ENCODE assay signal across 8 cellular contexts in genomic region chr6:111011360-111012142, GRCh38. TPM values are rescaled to one million over a fixed set of nuclear protein-coding genes. Genes with fewer than 3 reads are reported as not detected.
DNase-seq lines count a peak whose midpoint lies in the region; ATAC-seq and TF ChIP-seq lines count a peak whose summit lies in the region.

No MANE protein-coding gene starts in this region.

- no peak overlapping the region for H4K5ac ChIP-seq in IMR-90 (ENCODE audit: low read depth, low read length)

- no peak overlapping the region for H3K56ac ChIP-seq in IMR-90 (ENCODE audit: extremely low read depth, insufficient read depth, low read length)

- no peak overlapping the region for H4K8ac ChIP-seq in IMR-90 (ENCODE audit: low read depth in 2 of 2, low read length in 2 of 2)

- H2AFZ ChIP-seq in IMR-90 (replicated peaks; ENCODE audit: low read length, poor library complexity) = no peak overlapping the region

- ATAC-seq in IMR-90 (ENCODE audit: low read depth) (peak; percentile 80), HG03521 (IDR thresholded peaks at IDR 0.05; ENCODE audit: unreplicated experiment) (no peak)
- ATAC-seq in naive thymus-derived CD8-positive, alpha-beta T cell = peak; percentile 57 to 72

- no peaks in the 10 kb centered on the region for H3K27me3 Mint-ChIP-seq in naive thymus-derived CD8-positive, alpha-beta T cell

- H3K27me3 ChIP-seq in IMR-90 (ENCODE audit: control insufficient read depth, insufficient read depth, low read length) = no peaks in the 10 kb centered on the region

- no peak overlapping the region for H2BK5ac ChIP-seq in IMR-90 (ENCODE audit: low read depth, low read length, poor library complexity, severe bottlenecking)

- H2BK120ac ChIP-seq in IMR-90 (ENCODE audit: low read depth, low read length) = no peak overlapping the region

- no peak overlapping the region for H4K91ac ChIP-seq in IMR-90 (ENCODE audit: insufficient read depth, low read depth, low read length)

- intact Hi-C loops in IMR-90 (cut with micrococcal nuclease) = loop anchor here (1.0 to 5.0 kb wide), 3 partner anchors 199 to 1031 kb away; a partner anchor contains a TSS

- dilution Hi-C loops in IMR-90 (cut with HindIII; ENCODE audit: low sequenced_read_pairs, unreplicated experiment) = no loop called here

- H2BK15ac ChIP-seq in IMR-90 (ENCODE audit: low read depth, low read length) = no peak overlapping the region

- TF ChIP-seq RAD21 in IMR-90 (IDR thresholded peaks at IDR 0.05; ENCODE audit: low read length) = peak; percentile 73

- WGBS in IMR-90 (ENCODE audit: extremely low coverage in 2 of 2, insufficient read length in 1 of 2), 2 experiments = 60% methylated on average over 1 of the region's 2 CpGs; no CpG with 5 or more reads in 1 of the 2 experiments

- H2BK20ac ChIP-seq in IMR-90 (ENCODE audit: low read depth, low read length) = no peak overlapping the region

- no peaks in the 10 kb centered on the region for H3K9me3 Mint-ChIP-seq in naive thymus-derived CD8-positive, alpha-beta T cell

- H3K36me3 Mint-ChIP-seq in naive thymus-derived CD8-positive, alpha-beta T cell = peaks cover 5 to 84% (median 20%) of the 10 kb centered on the region in 3 donors

- no peak overlapping the region for H3K9ac ChIP-seq in IMR-90 (ENCODE audit: low read depth, low read length)

- H4K20me1 ChIP-seq in IMR-90 (ENCODE audit: insufficient read depth, low read length) = no peaks in the 10 kb centered on the region; the same call in 1 of the 2 replicates

- H3K27ac ChIP-seq in IMR-90 (ENCODE audit: insufficient read depth, low read length) = no peak overlapping the region

- in situ Hi-C loops in IMR-90 (cut with MboI; ENCODE audit: low sequenced_read_pairs) = no loop called here

- H3K4me1 Mint-ChIP-seq in naive thymus-derived CD8-positive, alpha-beta T cell = peaks cover 4 to 9% (median 6%) of the 10 kb centered on the region in 4 donors

- CTCF ChIA-PET in IMR-90 (lab: Yijun Ruan, JAX) = interaction anchor here (0.6 to 1.8 kb wide), 10 partner anchors 11 to 483 kb away, joined by 3 to 10 read pairs (median 4); partner anchors contain the start of gene RPF2

- no peaks in the 10 kb centered on the region; the same call in 1 of the 2 replicates for H3K4me1 ChIP-seq in IMR-90 (ENCODE audit: control insufficient read depth, insufficient read depth, low read length)

- peak; percentile 39 for DNase-seq in SIG-M5 treated with dmso at 0.1 percent for 504 hours (lab: John Stamatoyannopoulos, UW; ENCODE audit: unreplicated experiment)
- DNase-seq in SIG-M5 (lab: John Stamatoyannopoulos, UW) = no peak
- peak; percentile 55 for DNase-seq in IMR-90
- DNase-seq in SHP77 treated with DMSO at 0.1 percent for 48 hours (lab: John Stamatoyannopoulos, UW) = peak; percentile 26
- peak; percentile 39 to 63 for DNase-seq in erythroblast (lab: John Stamatoyannopoulos, UW)
- peak in 5 of 10 donors; percentile 7 to 53 (median 29) for DNase-seq in naive thymus-derived CD8-positive, alpha-beta T cell
- no peak for DNase-seq in activated T-cell treated with anti-CD3 and anti-CD28 coated beads, Interleukin-2, amount 50 U/mL, for 1 hour

- H3K23ac ChIP-seq in IMR-90 (ENCODE audit: low read depth, low read length) = no peak overlapping the region

- no peaks in the 10 kb centered on the region for H3K9me3 ChIP-seq in IMR-90 (ENCODE audit: control insufficient read depth, insufficient read depth, low read length)

- peak overlapping the region in 1 of 10 donors; percentile 11 for H3K27ac Mint-ChIP-seq in naive thymus-derived CD8-positive, alpha-beta T cell

- H2AK5ac ChIP-seq in IMR-90 (ENCODE audit: low read depth, low read length) = no peak overlapping the region

- no peak overlapping the region for H3K14ac ChIP-seq in IMR-90 (replicated peaks; ENCODE audit: low read depth, low read length)

- POLR2A ChIA-PET in IMR-90 (lab: Charles Lee; ENCODE audit: unreplicated experiment) = no interaction called here
- POLR2A ChIA-PET in naive thymus-derived CD8-positive, alpha-beta T cell (lab: Charles Lee) = interaction anchor here (1.1 kb wide), 1 partner anchor 198 kb away, joined by 3 read pairs; no protein-coding TSS in a partner anchor

- H3K4ac ChIP-seq in IMR-90 (ENCODE audit: low read depth, low read length) = no peak overlapping the region

- H3K36me3 ChIP-seq in IMR-90 (ENCODE audit: control insufficient read depth, insufficient read depth, low read length) = peaks cover 24% of the 10 kb centered on the region

- H3K9me1 ChIP-seq in IMR-90 (ENCODE audit: insufficient read depth, low read length) = no peaks in the 10 kb centered on the region; the same call in 1 of the 2 replicates

- no peak overlapping the region for H3K4me3 Mint-ChIP-seq in naive thymus-derived CD8-positive, alpha-beta T cell

- no peak overlapping the region for H2AK9ac ChIP-seq in IMR-90 (replicated peaks; ENCODE audit: low read depth, low read length, poor library complexity)

- TF ChIP-seq CTCF in IMR-90 (conservative IDR thresholded peaks at IDR 0.05; ENCODE audit: low read depth, low read length) = peak; percentile 70

- H3K4me2 ChIP-seq in IMR-90 (ENCODE audit: low read depth, low read length) = no peak overlapping the region

- TF ChIP-seq POLR2A in IMR-90 (IDR thresholded peaks at IDR 0.05; ENCODE audit: low read depth, low read length) (no peak), erythroblast (IDR thresholded peaks at IDR 0.05; ENCODE audit: low read length) (no peak)

- H3K79me1 ChIP-seq in IMR-90 (ENCODE audit: low read depth in 1 of 2, low read length in 2 of 2) = peaks cover 6 to 9% of the 10 kb centered on the region in 2 experiments; a peak in 3 of 4 replicates

- no TSS peak for BruUV-seq in IMR-90 (replicated peaks; lab: Mats Ljungman, UMichigan)

- H3K4me3 ChIP-seq in IMR-90 (ENCODE audit: insufficient read depth, low read depth, low read length) = no peak overlapping the region

- H3K18ac ChIP-seq in IMR-90 (ENCODE audit: low read depth, low read length) = no peak overlapping the region

TF ChIP-seq in IMR-90, 13 proteins besides CTCF, POLR2A, EP300 and RAD21:
- no peak for TF ChIP-seq RCOR1 (IDR thresholded peaks at IDR 0.05; ENCODE audit: insufficient replicate concordance, low read length)
- TF ChIP-seq SMC3 (IDR thresholded peaks at IDR 0.05; ENCODE audit: low read depth, low read length) = peak; percentile 65

RNA-seq across cellular contexts. Expression of gene RPF2, which starts 29.7 kb away (rescaled TPM):
- total RNA-seq in IMR-90 (2012; rRNA removed) = 17.7 and 38.3 TPM in 2 replicates
- polyA plus RNA-seq in IMR-90 (2012; rRNA removed) = 13.6 and 18.9 TPM in 2 replicates
- polyA plus RNA-seq in IMR-90 (2012; cell fraction: cytosol; rRNA removed) = 1.9 and 3.7 TPM in 2 replicates
- polyA plus RNA-seq in IMR-90 (2012; cell fraction: nucleus; rRNA removed; ENCODE audit: low replicate concordance) = 0.61 and 6.6 TPM in 2 replicates
- total RNA-seq in naive thymus-derived CD8-positive, alpha-beta T cell = 10 to 100 TPM; 13.8 to 16.4 TPM
- 10 to 100 TPM; 23.3 to 33.1 (median 28.0) TPM for polyA plus RNA-seq in naive thymus-derived CD8-positive, alpha-beta T cell

RNA-seq across cellular contexts. Expression of gene GTF3C6, which starts 53.0 kb away (rescaled TPM):
- total RNA-seq in IMR-90 (2012; rRNA removed) = 10.4 and 42.5 TPM in 2 replicates
- polyA plus RNA-seq in IMR-90 (2012; rRNA removed) = 32.5 and 40.5 TPM in 2 replicates
- 4.0 and 10.3 TPM in 2 replicates for polyA plus RNA-seq in IMR-90 (2012; cell fraction: cytosol; rRNA removed)
- polyA plus RNA-seq in IMR-90 (2012; cell fraction: nucleus; rRNA removed; ENCODE audit: low replicate concordance) = 0.53 and 4.8 TPM in 2 replicates
- total RNA-seq in naive thymus-derived CD8-positive, alpha-beta T cell = 10 to 100 TPM; 34.8 to 41.6 TPM
- 100 to 1,000 TPM in 1 of 3 donors, 10 to 100 TPM in 2; 93.4 to 100 (median 98.5) TPM for polyA plus RNA-seq in naive thymus-derived CD8-positive, alpha-beta T cell

Comparison
In these comparisons a context has a peak if more than half of its experiments do, and no peak if none do; other contexts are left out.
1. DNase-seq: peak in SIG-M5 treated with dmso at 0.1 percent for 504 hours (single experiment), IMR-90 (single experiment), SHP77 treated with DMSO at 0.1 percent for 48 hours (single experiment) and erythroblast (2 of 2); none in SIG-M5 (single experiment) and activated T-cell treated with anti-CD3 and anti-CD28 coated beads, Interleukin-2, amount 50 U/mL, for 1 hour (single experiment).